In the genomic region with DNA sequence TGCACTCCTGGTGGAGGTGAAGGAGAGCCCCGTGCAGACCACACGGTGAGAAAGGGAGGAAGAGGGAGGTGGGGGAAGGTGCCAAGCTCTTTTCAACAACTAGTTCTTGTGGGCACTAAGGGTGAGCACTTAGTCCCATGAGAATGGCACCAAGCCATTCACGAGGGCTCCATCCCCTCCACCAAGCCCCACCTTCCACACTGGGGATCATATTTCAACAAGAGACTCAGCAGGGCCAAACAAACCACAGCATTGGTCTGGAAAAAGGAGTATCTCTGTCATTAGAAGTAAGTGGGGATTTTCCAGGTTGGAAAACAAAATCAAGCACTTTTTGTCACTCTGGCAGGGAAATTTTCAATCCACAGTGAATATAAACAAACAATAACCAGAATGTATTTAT, we compare ENCODE assay signal across 13 cellular contexts. TPM values are rescaled to one million over a fixed set of nuclear protein-coding genes. Genes with fewer than 3 reads are reported as not detected.
DNase-seq lines count a peak whose midpoint lies in the region; ATAC-seq and TF ChIP-seq lines count a peak whose summit lies in the region.
"Had no signal": no experiment of that assay in that cellular context is flagged by ENCODE, and none has a peak within 500 bp of the region (broad histone marks: within the 10 kb centered on the region; RNA-seq: fewer than 3 reads in every experiment).

No MANE protein-coding gene starts in this region.

- H3K4me3 Mint-ChIP-seq in CD4-positive, alpha-beta memory T cell: no peak overlapping the region
- H3K4me3 Mint-ChIP-seq in WTC11: no peak overlapping the region
- H3K4me3 Mint-ChIP-seq in CD4-positive, alpha-beta T cell: no peak overlapping the region
- H3K4me3 Mint-ChIP-seq: T-helper 1 cell treated with Interleukin-12 subunit alpha and Interleukin-12 subunit beta and Interleukin-4 antibody, amounts not matched to agents 30 μg/mL and 1 μg/mL, for 36 hours had no signal

- no peaks in the 10 kb centered on the region for H4K20me1 ChIP-seq in Loucy (ENCODE audit: insufficient read depth, low read length, poor library complexity, severe bottlenecking)

- H3K4me1 ChIP-seq in CD4-positive, alpha-beta memory T cell (ENCODE audit: insufficient read depth, low read length): peaks cover 19% of the 10 kb centered on the region
- peaks cover 18% of the 10 kb centered on the region for H3K4me1 ChIP-seq in Loucy (ENCODE audit: insufficient read depth, low read length, poor library complexity, severe bottlenecking)

- peak overlapping the region; percentile 49 for H3K4me2 ChIP-seq in Loucy (ENCODE audit: low read depth, low read length, poor library complexity, severe bottlenecking)

- POLR2A ChIA-PET in CD4-positive, alpha-beta memory T cell (lab: Charles Lee; ENCODE audit: partially characterized antibody): interaction anchor here (2.1 kb wide), 1 partner anchor 33 kb away, joined by 6 read pairs; no protein-coding TSS in a partner anchor
- POLR2A ChIA-PET in WTC11 (lab: Charles Lee): no interaction called here
- POLR2A ChIA-PET in CD4-positive, alpha-beta T cell (lab: Charles Lee): interaction anchor here (1.3 kb wide), 1 partner anchor 33 kb away, joined by 3 read pairs; no protein-coding TSS in a partner anchor

- peaks cover 13 to 23% (median 16%) of the 10 kb centered on the region in 4 donors for H3K4me1 Mint-ChIP-seq in CD4-positive, alpha-beta memory T cell
- H3K4me1 Mint-ChIP-seq in WTC11: peaks cover 34% of the 10 kb centered on the region
- peaks cover 18% of the 10 kb centered on the region for H3K4me1 Mint-ChIP-seq in CD4-positive, alpha-beta T cell (ENCODE audit: low read depth)

- peaks cover 2% of the 10 kb centered on the region for H3K36me3 ChIP-seq in CD4-positive, alpha-beta memory T cell (ENCODE audit: insufficient read depth, low read length)
- H3K36me3 ChIP-seq in Loucy (ENCODE audit: insufficient read depth, low read length): peaks cover 2% of the 10 kb centered on the region; the same call in 1 of the 2 replicates

- H3K36me3 Mint-ChIP-seq in CD4-positive, alpha-beta memory T cell: peaks cover 9 to 17% of the 10 kb centered on the region in 2 donors
- peaks cover 3% of the 10 kb centered on the region for H3K36me3 Mint-ChIP-seq in WTC11
- peaks cover 18% of the 10 kb centered on the region for H3K36me3 Mint-ChIP-seq in CD4-positive, alpha-beta T cell (ENCODE audit: low read depth)

- no peaks in the 10 kb centered on the region for H3F3A ChIP-seq in Loucy (ENCODE audit: low read depth)

- H3K4me3 ChIP-seq in CD4-positive, alpha-beta memory T cell (ENCODE audit: low read length in 2 of 2): no peak overlapping the region
- H3K4me3 ChIP-seq in Loucy (ENCODE audit: low read length, poor library complexity, severe bottlenecking): peak overlapping the region; percentile 31

- no peaks in the 10 kb centered on the region for H3K27me3 Mint-ChIP-seq in CD4-positive, alpha-beta memory T cell
- H3K27me3 Mint-ChIP-seq in WTC11 (ENCODE audit: low read depth): no peaks in the 10 kb centered on the region
- no peaks in the 10 kb centered on the region for H3K27me3 Mint-ChIP-seq in CD4-positive, alpha-beta T cell

- H3K9me3 Mint-ChIP-seq in CD4-positive, alpha-beta memory T cell: no peaks in the 10 kb centered on the region
- no peaks in the 10 kb centered on the region; the same call in 1 of the 2 replicates for H3K9me3 Mint-ChIP-seq in WTC11
- H3K9me3 Mint-ChIP-seq in CD4-positive, alpha-beta T cell: no peaks in the 10 kb centered on the region
- H3K9me3 Mint-ChIP-seq: T-helper 1 cell treated with Interleukin-12 subunit alpha and Interleukin-12 subunit beta and Interleukin-4 antibody, amounts not matched to agents 30 μg/mL and 1 μg/mL, for 36 hours had no signal

- intact Hi-C loops in CD4-positive, alpha-beta memory T cell (cut with micrococcal nuclease): loop anchor here (10.0 kb wide), 1 partner anchor 1687 kb away; no protein-coding TSS in a partner anchor
- intact Hi-C loops in CD4-positive, alpha-beta T cell (cut with DNase I, micrococcal nuclease): no loop called here

- no peak overlapping the region for H2AFZ ChIP-seq in Loucy (ENCODE audit: low read length)

- no peaks in the 10 kb centered on the region for H3K27me3 ChIP-seq in CD4-positive, alpha-beta memory T cell (ENCODE audit: insufficient read depth, low read length)
- H3K27me3 ChIP-seq in Loucy (ENCODE audit: insufficient read depth, low read length, poor library complexity, severe bottlenecking): no peaks in the 10 kb centered on the region
- H3K27me3 ChIP-seq in CD4-positive, alpha-beta T cell (ENCODE audit: control insufficient read depth, insufficient read depth, low read length): no peaks in the 10 kb centered on the region

- no peaks in the 10 kb centered on the region for H3K9me3 ChIP-seq in CD4-positive, alpha-beta memory T cell (ENCODE audit: control insufficient read depth in 1 of 2, low read length in 2 of 2)
- H3K9me3 ChIP-seq in Loucy (ENCODE audit: insufficient read depth, low read depth, low read length): no peaks in the 10 kb centered on the region
- H3K9me3 ChIP-seq in CD4-positive, alpha-beta T cell (ENCODE audit: control insufficient read depth, low read length): no peaks in the 10 kb centered on the region

- CTCF ChIA-PET in CD4-positive, alpha-beta memory T cell (lab: Charles Lee; ENCODE audit: partially characterized antibody): interaction anchor here (1.5 to 11.4 kb wide), 4 partner anchors 11 to 54 kb away, joined by 4 to 198 read pairs (median 28); a partner anchor contains a TSS
- CTCF ChIA-PET in WTC11 (lab: Charles Lee): interaction anchor here (1.1 to 4.9 kb wide), 4 partner anchors 11 to 53 kb away, joined by 3 to 67 read pairs (median 4); no protein-coding TSS in a partner anchor
- CTCF ChIA-PET in CD4-positive, alpha-beta T cell (lab: Charles Lee): interaction anchor here (2.2 to 2.3 kb wide), 2 partner anchors 42 to 161 kb away, joined by 5 to 7 read pairs; no protein-coding TSS in a partner anchor

- H3K9me2 ChIP-seq in Loucy (replicated peaks; ENCODE audit: low read depth, low read length): no peaks in the 10 kb centered on the region

- TF ChIP-seq CTCF in Loucy (conservative IDR thresholded peaks at IDR 0.05; ENCODE audit: low read length) (no peak), WTC11 (IDR thresholded peaks at IDR 0.05) (no peak)
- no peak for TF ChIP-seq CTCF in CD4-positive, alpha-beta T cell (IDR thresholded peaks at IDR 0.05)

- peak; percentile 37 for ATAC-seq in WTC11
- no peak for ATAC-seq in HG02938 (IDR thresholded peaks at IDR 0.05; ENCODE audit: unreplicated experiment)
- ATAC-seq in CD4-positive, alpha-beta T cell (ENCODE audit: poor library complexity): no peak

- peak overlapping the region in 4 of 7 donors; percentile 7 to 88 (median 43) for H3K27ac Mint-ChIP-seq in CD4-positive, alpha-beta memory T cell
- H3K27ac Mint-ChIP-seq in WTC11: peak overlapping the region; percentile 67; the same call in 1 of the 2 replicates
- no peak overlapping the region for H3K27ac Mint-ChIP-seq in CD4-positive, alpha-beta T cell
- H3K27ac Mint-ChIP-seq: T-helper 1 cell treated with Interleukin-12 subunit alpha and Interleukin-12 subunit beta and Interleukin-4 antibody, amounts not matched to agents 30 μg/mL and 1 μg/mL, for 36 hours had no signal

- H3K79me2 ChIP-seq in Loucy (ENCODE audit: insufficient read depth, low read length): no peaks in the 10 kb centered on the region

- no peak for DNase-seq in CD4-positive, alpha-beta memory T cell
- no peak for DNase-seq in WTC11 (ENCODE audit: low spot score)
- DNase-seq in iris pigment epithelial cell (ENCODE audit: low read depth): peak; percentile 69
- DNase-seq in CD4-positive, alpha-beta T cell: no peak
- DNase-seq in SIG-M5 (lab: John Stamatoyannopoulos, UW): no peak
- DNase-seq in MV-4-11 (lab: John Stamatoyannopoulos, UW): no peak
- DNase-seq: central memory CD4-positive, alpha-beta T cell; foreskin melanocyte; NCI-H1930; stimulated activated CD4-positive, alpha-beta T cell treated with anti-CD3 and anti-CD28 coated beads, Interleukin-4, amount 100 ng/mL, for 24 hours had no signal

- H3K9ac ChIP-seq in Loucy (ENCODE audit: low read depth, low read length, poor library complexity, severe bottlenecking): peak overlapping the region; percentile 12

- no peak overlapping the region for H3K27ac ChIP-seq in CD4-positive, alpha-beta memory T cell (ENCODE audit: low read depth, low read length)
- H3K27ac ChIP-seq in CD4-positive, alpha-beta T cell (ENCODE audit: low read depth, low read length): no peak overlapping the region

TF ChIP-seq in WTC11, 78 proteins besides CTCF, POLR2A, EP300 and RAD21 (continues in another document):
- TF ChIP-seq ETV6 (CRISPR knock-in tag; IDR thresholded peaks at IDR 0.05) (no peak), TEAD4 (CRISPR knock-in tag; IDR thresholded peaks at IDR 0.05) (no peak), ZNF263 (CRISPR knock-in tag; IDR thresholded peaks at IDR 0.05; ENCODE audit: low read depth) (no peak), SMAD4 (CRISPR knock-in tag; IDR thresholded peaks at IDR 0.05) (no peak), NR2C2 (CRISPR knock-in tag; IDR thresholded peaks at IDR 0.05) (no peak), NFYB (CRISPR knock-in tag; conservative IDR thresholded peaks at IDR 0.05; ENCODE audit: low read depth) (no peak)
- TF ChIP-seq, protein P1, sequence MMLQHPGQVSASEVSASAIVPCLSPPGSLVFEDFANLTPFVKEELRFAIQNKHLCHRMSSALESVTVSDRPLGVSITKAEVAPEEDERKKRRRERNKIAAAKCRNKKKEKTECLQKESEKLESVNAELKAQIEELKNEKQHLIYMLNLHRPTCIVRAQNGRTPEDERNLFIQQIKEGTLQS (CRISPR knock-in tag; conservative IDR thresholded peaks at IDR 0.05): no peak
- TF ChIP-seq, protein P2, sequence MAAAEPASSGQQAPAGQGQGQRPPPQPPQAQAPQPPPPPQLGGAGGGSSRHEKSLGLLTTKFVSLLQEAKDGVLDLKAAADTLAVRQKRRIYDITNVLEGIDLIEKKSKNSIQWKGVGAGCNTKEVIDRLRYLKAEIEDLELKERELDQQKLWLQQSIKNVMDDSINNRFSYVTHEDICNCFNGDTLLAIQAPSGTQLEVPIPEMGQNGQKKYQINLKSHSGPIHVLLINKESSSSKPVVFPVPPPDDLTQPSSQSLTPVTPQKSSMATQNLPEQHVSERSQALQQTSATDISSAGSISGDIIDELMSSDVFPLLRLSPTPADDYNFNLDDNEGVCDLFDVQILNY (CRISPR knock-in tag; IDR thresholded peaks at IDR 0.05): no peak

RNA-seq across cellular contexts. Expression of a gene that starts 38.4 kb away (rescaled TPM):
- 100 to 1,000 TPM; 404 to 419 TPM for total RNA-seq in CD4-positive, alpha-beta memory T cell
- polyA plus RNA-seq in CD4-positive, alpha-beta memory T cell: 100 to 1,000 TPM; 140 to 149 TPM
- total RNA-seq in WTC11 (2021): 0.61 to 0.73 TPM (median 0.64 TPM) in 3 replicates
- total RNA-seq in CD4-positive, alpha-beta T cell: 100 to 1,000 TPM; 440 to 470 TPM

Comparison
In these comparisons a context has a peak if more than half of its experiments do, and no peak if none do; other contexts are left out.
1. RNA of a gene that starts 38.4 kb away (total RNA-seq): 440 to 470 TPM in CD4-positive, alpha-beta T cell and 404 to 419 TPM in CD4-positive, alpha-beta memory T cell; 0.61 to 0.73 TPM in WTC11; every median in the first group is over 100 times any median in the second.